ENCODE assay signal across 8 cellular contexts in genomic region chr11:20360650-20361049, GRCh38. TPM values are rescaled to one million over a fixed set of nuclear protein-coding genes. Genes with fewer than 3 reads are reported as not detected.
DNase-seq lines count a peak whose midpoint lies in the region; ATAC-seq and TF ChIP-seq lines count a peak whose summit lies in the region.

No MANE protein-coding gene starts in this region.

- no peaks in the 10 kb centered on the region for H3K9me2 ChIP-seq in GM23248 (ENCODE audit: insufficient read depth)

- no peak overlapping the region for H3K27ac ChIP-seq in GM23248
- H3K27ac ChIP-seq in suprapubic skin, result no peak overlapping the region
- no peak overlapping the region for H3K27ac ChIP-seq in tibial artery

- no peaks in the 10 kb centered on the region for H3K36me3 ChIP-seq in GM23248 (ENCODE audit: low read depth)
- H3K36me3 ChIP-seq in suprapubic skin, result no peaks in the 10 kb centered on the region
- H3K36me3 ChIP-seq in tibial artery, result no peaks in the 10 kb centered on the region

- H3K27me3 ChIP-seq in GM23248 (replicated peaks; ENCODE audit: insufficient read depth), result no peaks in the 10 kb centered on the region
- H3K27me3 ChIP-seq in suprapubic skin, result no peaks in the 10 kb centered on the region
- peaks cover 0 to 8% of the 10 kb centered on the region in 2 donors for H3K27me3 ChIP-seq in tibial artery

- ATAC-seq in GM21360 (IDR thresholded peaks at IDR 0.05; ENCODE audit: unreplicated experiment), result no peak

- TF ChIP-seq POLR2A in suprapubic skin (IDR thresholded peaks at IDR 0.05), result no peak

- in situ Hi-C loops in GM23248 (cut with MboI), result no loop called here

- H3K79me2 ChIP-seq in GM23248 (ENCODE audit: insufficient read depth), result no peaks in the 10 kb centered on the region

- no peak overlapping the region for H3K4me2 ChIP-seq in GM23248 (ENCODE audit: unreplicated experiment)

- H3K9ac ChIP-seq in GM23248, result no peak overlapping the region

- no peaks in the 10 kb centered on the region for H4K20me1 ChIP-seq in GM23248 (ENCODE audit: insufficient read depth)

- intact Hi-C loops in tibial artery (cut with DNase I; ENCODE audit: low total_unique reads), result no loop called here

- TF ChIP-seq CTCF in suprapubic skin (IDR thresholded peaks at IDR 0.05) (no peak), tibial artery (IDR thresholded peaks at IDR 0.05) (no peak)

- H3K9me3 ChIP-seq in GM23248 (ENCODE audit: low read depth) (no peaks in the 10 kb centered on the region), suprapubic skin (no peaks in the 10 kb centered on the region), tibial artery (no peaks in the 10 kb centered on the region)

- TF ChIP-seq EP300 in suprapubic skin (IDR thresholded peaks at IDR 0.05), result no peak

- 79 to 80% methylated on average over 7 of the region's 7 CpGs for WGBS in GM23248 (ENCODE audit: low coverage in 1 of 2, low lambda C conversion rate in 2 of 2, missing lambda C conversion rate in 2 of 2), 2 experiments
- 68% methylated on average over 7 of the region's 7 CpGs for WGBS in suprapubic skin

- H3K4me1 ChIP-seq in GM23248 (ENCODE audit: insufficient read depth), result peaks cover 6% of the 10 kb centered on the region; the same call in 1 of the 2 replicates
- H3K4me1 ChIP-seq in suprapubic skin, result peaks cover 15% of the 10 kb centered on the region
- peaks cover 0 to 14% (median 8%) of the 10 kb centered on the region in 4 donors for H3K4me1 ChIP-seq in tibial artery

- H3K4me3 ChIP-seq in GM23248 (no peak overlapping the region), suprapubic skin (no peak overlapping the region), tibial artery (no peak overlapping the region)

- no peaks in the 10 kb centered on the region for H3F3A ChIP-seq in GM23248 (ENCODE audit: insufficient read depth)

- H2AFZ ChIP-seq in GM23248, result peak overlapping the region; percentile 44; the same call in 1 of the 2 replicates

- DNase-seq in GM23248 (peak; percentile 8), NCI-H2029 treated with DMSO at 0.1 percent for 48 hours (lab: John Stamatoyannopoulos, UW) (peak; percentile 62), amniotic epithelial cell (ENCODE audit: low read depth) (peak; percentile 54), renal cortical epithelial cell (ENCODE audit: low read depth) (peak; percentile 68), suprapubic skin (ENCODE audit: low spot score in 2 of 2) (no peak), HPDE6-E6E7 (ENCODE audit: extremely low spot score) (no peak), tibial artery (no peak)

RNA-seq across cellular contexts. Expression of gene HTATIP2, which starts 2.9 kb away (rescaled TPM):
- 13.4 and 23.2 TPM in 2 replicates for total RNA-seq in GM23248 (2014; rRNA removed; shearing (Covaris generic))
- 30.7 and 31.5 TPM in 2 replicates for polyA plus RNA-seq in GM23248 (2016; fragmentation: Nextera tagmentation; extraction: Ambion mirVana)
- 84.3 and 86.8 TPM in 2 replicates for total RNA-seq in renal cortical epithelial cell
- 10 to 100 TPM; 24.9 to 67.6 (median 46.4) TPM for total RNA-seq in suprapubic skin

RNA-seq across cellular contexts. Expression of gene PRMT3, which starts 26.9 kb away (rescaled TPM):
- total RNA-seq in GM23248 (2014; rRNA removed; shearing (Covaris generic)), result 9.8 and 16.7 TPM in 2 replicates
- 11.7 and 11.9 TPM in 2 replicates for polyA plus RNA-seq in GM23248 (2016; fragmentation: Nextera tagmentation; extraction: Ambion mirVana)
- total RNA-seq in renal cortical epithelial cell (16.4 and 21.5 TPM in 2 replicates), suprapubic skin (10 to 100 TPM; 13.3 to 19.7 (median 15.5) TPM)

Comparison
In these comparisons a context has a peak if more than half of its experiments do, and no peak if none do; other contexts are left out.
1. DNase-seq: peak in GM23248 (single experiment), NCI-H2029 treated with DMSO at 0.1 percent for 48 hours (single experiment), amniotic epithelial cell (single experiment) and renal cortical epithelial cell (single experiment); none in suprapubic skin (0 of 2), HPDE6-E6E7 (single experiment) and tibial artery (0 of 2).